Comparison of ENCODE assay signal across 8 cellular contexts in genomic region chr20:33675127-33675954, GRCh38. TPM values are rescaled to one million over a fixed set of nuclear protein-coding genes. Genes with fewer than 3 reads are reported as not detected.
DNase-seq lines count a peak whose midpoint lies in the region; ATAC-seq and TF ChIP-seq lines count a peak whose summit lies in the region.

No MANE protein-coding gene starts in this region.

- TF ChIP-seq CTCF in adrenal gland (IDR thresholded peaks at IDR 0.05) = no peak
- no peak for TF ChIP-seq CTCF in testis (IDR thresholded peaks at IDR 0.05)

- DNase-seq in T-helper 1 cell = no peak
- DNase-seq in adrenal gland = peak; percentile 58 to 89 (median 77)
- DNase-seq in left kidney (ENCODE audit: low read depth, low spot score) = peak; percentile 54
- DNase-seq in testis = peak; percentile 82
- DNase-seq in stimulated activated CD4-positive, alpha-beta T cell treated with anti-CD3 and anti-CD28 coated beads, Interleukin-2, amount 100 ng/mL, for 48 hours = no peak

- H3K36me3 Mint-ChIP-seq in T-helper 1 cell treated with Interleukin-12 subunit alpha and Interleukin-12 subunit beta and Interleukin-4 antibody, amounts not matched to agents 30 μg/mL and 1 μg/mL, for 36 hours (ENCODE audit: low read depth) = peaks cover 31% of the 10 kb centered on the region

- TF ChIP-seq POLR2A in adrenal gland (IDR thresholded peaks at IDR 0.05) = peak in 1 of 2 donors; percentile 22
- no peak for TF ChIP-seq POLR2A in testis (IDR thresholded peaks at IDR 0.05)

- no peaks in the 10 kb centered on the region for H3K27me3 ChIP-seq in adrenal gland
- no peaks in the 10 kb centered on the region for H3K27me3 ChIP-seq in testis

- no peak for ATAC-seq in HG03469 (IDR thresholded peaks at IDR 0.05; ENCODE audit: unreplicated experiment)
- ATAC-seq in HG03135 (IDR thresholded peaks at IDR 0.05; ENCODE audit: unreplicated experiment) = no peak

- peak overlapping the region; percentile 76 for H3K27ac Mint-ChIP-seq in T-helper 1 cell treated with Interleukin-12 subunit alpha and Interleukin-12 subunit beta and Interleukin-4 antibody, amounts not matched to agents 30 μg/mL and 1 μg/mL, for 36 hours

- WGBS in adrenal gland, 4 donors = 21 to 24% (median 23%) methylated on average over 16 of the region's 16 CpGs
- WGBS in testis, 2 donors = 9 to 15% methylated on average over 16 of the region's 16 CpGs

- H3K4me1 Mint-ChIP-seq in T-helper 1 cell treated with Interleukin-12 subunit alpha and Interleukin-12 subunit beta and Interleukin-4 antibody, amounts not matched to agents 30 μg/mL and 1 μg/mL, for 36 hours (ENCODE audit: low read depth) = peaks cover 50% of the 10 kb centered on the region

- intact Hi-C loops in adrenal gland (cut with DNase I) (no loop called here), testis (cut with DNase I; ENCODE audit: low total_unique reads) (no loop called here)

- H3K36me3 ChIP-seq in adrenal gland (replicated peaks in 1 of 2) (peaks cover 0 to 17% of the 10 kb centered on the region in 2 donors), testis (ENCODE audit: low read depth, missing control alignments) (no peaks in the 10 kb centered on the region)

- no peaks in the 10 kb centered on the region for H3K9me3 Mint-ChIP-seq in T-helper 1 cell treated with Interleukin-12 subunit alpha and Interleukin-12 subunit beta and Interleukin-4 antibody, amounts not matched to agents 30 μg/mL and 1 μg/mL, for 36 hours

- H3K27me3 Mint-ChIP-seq in T-helper 1 cell treated with Interleukin-12 subunit alpha and Interleukin-12 subunit beta and Interleukin-4 antibody, amounts not matched to agents 30 μg/mL and 1 μg/mL, for 36 hours (ENCODE audit: low read depth) = no peaks in the 10 kb centered on the region

- no peaks in the 10 kb centered on the region for H3K9me3 ChIP-seq in adrenal gland (replicated peaks in 1 of 3)
- H3K9me3 ChIP-seq in testis = no peaks in the 10 kb centered on the region

- peak overlapping the region in 1 of 4 donors; percentile 97 for H3K4me3 ChIP-seq in adrenal gland
- peak overlapping the region; percentile 77 to 86 for H3K4me3 ChIP-seq in testis

- H3K4me1 ChIP-seq in adrenal gland (replicated peaks in 1 of 2) (peaks cover 34 to 44% of the 10 kb centered on the region in 2 donors), testis (peaks cover 43% of the 10 kb centered on the region)

- H3K27ac ChIP-seq in adrenal gland = peak overlapping the region; percentile 89 to 97 (median 95)
- H3K27ac ChIP-seq in testis = peak overlapping the region; percentile 92 to 97

- peak overlapping the region; percentile 75 for H3K4me3 Mint-ChIP-seq in T-helper 1 cell treated with Interleukin-12 subunit alpha and Interleukin-12 subunit beta and Interleukin-4 antibody, amounts not matched to agents 30 μg/mL and 1 μg/mL, for 36 hours

RNA-seq across cellular contexts. Expression of gene NECAB3, which starts 1.1 kb away (rescaled TPM):
- total RNA-seq in adrenal gland = 100 to 1,000 TPM in 7 of 8 donors, 10 to 100 TPM in 1; 91.5 to 187 (median 142) TPM
- polyA plus RNA-seq in adrenal gland = 100 to 1,000 TPM in 2 of 3 donors, 10 to 100 TPM in 1; 23.4 to 279 (median 174) TPM
- 100 to 1,000 TPM; 106 to 118 TPM for total RNA-seq in testis
- polyA plus RNA-seq in testis (ENCODE audit: insufficient read depth, low read depth, low replicate concordance) = 59.7 TPM

RNA-seq across cellular contexts. Expression of gene ACTL10, which starts 8.6 kb away (rescaled TPM):
- total RNA-seq in adrenal gland = 1 to 10 TPM in 4 of 8 donors, under 1 TPM in 4; 0.38 to 3.1 (median 0.93) TPM
- polyA plus RNA-seq in adrenal gland = under 1 TPM; 0.18 to 0.48 (median 0.47) TPM
- 10 to 100 TPM; 26.6 to 55.0 TPM for total RNA-seq in testis
- 62.1 TPM for polyA plus RNA-seq in testis (ENCODE audit: insufficient read depth, low read depth, low replicate concordance)

RNA-seq across cellular contexts. Expression of gene E2F1, which starts 10.8 kb away (rescaled TPM):
- total RNA-seq in adrenal gland (1 to 10 TPM; 3.0 to 8.3 (median 5.7) TPM), testis (10 to 100 TPM; 19.9 to 22.8 TPM)
- polyA plus RNA-seq in adrenal gland (1 to 10 TPM; 4.6 to 6.8 (median 4.7) TPM), testis (ENCODE audit: insufficient read depth, low read depth, low replicate concordance) (16.9 TPM)

RNA-seq across cellular contexts. Expression of gene C20orf144, which starts 13.2 kb away (rescaled TPM):
- total RNA-seq in adrenal gland (under 1 TPM in 2 of 8 donors, not detected in 6; 0.14 to 0.32 TPM), testis (100 to 1,000 TPM in 1 of 2 donors, 10 to 100 TPM in 1; 40.0 to 119 TPM)
- polyA plus RNA-seq in adrenal gland (under 1 TPM in 2 of 3 donors, not detected in 1; 0.10 to 0.16 TPM), testis (ENCODE audit: insufficient read depth, low read depth, low replicate concordance) (128 TPM)

RNA-seq across cellular contexts. Expression of gene PXMP4, which starts 44.8 kb away (rescaled TPM):
- total RNA-seq in adrenal gland = 10 to 100 TPM; 11.9 to 47.4 (median 25.3) TPM
- polyA plus RNA-seq in adrenal gland = 10 to 100 TPM in 2 of 3 donors, 1 to 10 TPM in 1; 6.8 to 19.0 (median 16.3) TPM
- 1 to 10 TPM; 4.6 to 5.1 TPM for total RNA-seq in testis
- polyA plus RNA-seq in testis (ENCODE audit: insufficient read depth, low read depth, low replicate concordance) = 6.8 TPM

Comparison
In these comparisons a context has a peak if more than half of its experiments do, and no peak if none do; other contexts are left out.
1. DNase-seq: peak in adrenal gland (7 of 7), left kidney (single experiment) and testis (single experiment); none in T-helper 1 cell (0 of 5) and stimulated activated CD4-positive, alpha-beta T cell treated with anti-CD3 and anti-CD28 coated beads, Interleukin-2, amount 100 ng/mL, for 48 hours (0 of 2).
2. RNA of gene ACTL10, which starts 8.6 kb away (total RNA-seq): 26.6 to 55.0 TPM in testis; 0.38 to 3.1 TPM in adrenal gland; every median in the first group is over 4 times any median in the second.